10 cellular contexts compared by ENCODE assay signal in genomic region chr10:92567952-92568600, GRCh38. TPM values are rescaled to one million over a fixed set of nuclear protein-coding genes. Genes with fewer than 3 reads are reported as not detected.
A peak's percentile ranks its signal among the peaks of the same experiment; 100 is the strongest.
DNase-seq lines count a peak whose midpoint lies in the region; ATAC-seq and TF ChIP-seq lines count a peak whose summit lies in the region.
"Had no signal": no experiment of that assay in that cellular context is flagged by ENCODE, and none has a peak within 500 bp of the region (broad histone marks: within the 10 kb centered on the region; RNA-seq: fewer than 3 reads in every experiment).

No MANE protein-coding gene starts in this region.

- CTCF ChIA-PET in activated CD8-positive, alpha-beta T cell treated with anti-CD3 and anti-CD28 coated beads for 36 hours (lab: Charles Lee), result interaction anchor here (0.6 to 1.5 kb wide), 2 partner anchors 18 to 40 kb away, joined by 3 read pairs; no protein-coding TSS in a partner anchor
- CTCF ChIA-PET in activated CD8-positive, alpha-beta T cell treated with anti-CD3 and anti-CD28 coated beads, Interleukin-2, amount 10 ng/mL, durations not matched to agents 7 days and 5 days (lab: Charles Lee), result interaction anchor here (1.2 kb wide), 1 partner anchor 51 kb away, joined by 5 read pairs; no protein-coding TSS in a partner anchor
- CTCF ChIA-PET in mammary epithelial cell (lab: Charles Lee; ENCODE audit: low non-redundant PET), result no interaction called here
- CTCF ChIA-PET in naive thymus-derived CD4-positive, alpha-beta T cell (lab: Charles Lee), result no interaction called here

- no peaks in the 10 kb centered on the region for H3K27me3 ChIP-seq in mammary epithelial cell (ENCODE audit: insufficient read depth, low read length)
- H3K27me3 ChIP-seq in naive thymus-derived CD4-positive, alpha-beta T cell (ENCODE audit: control insufficient read depth in 2 of 2, insufficient read depth in 2 of 2, low read length in 2 of 2), result no peaks in the 10 kb centered on the region

- 78% methylated on average over 4 of the region's 4 CpGs for WGBS in mammary epithelial cell (ENCODE audit: low coverage, missing lambda C conversion rate)

- ATAC-seq in activated CD8-positive, alpha-beta T cell treated with anti-CD3 and anti-CD28 coated beads for 36 hours, result peak; percentile 45
- no peak for ATAC-seq in activated CD8-positive, alpha-beta T cell treated with anti-CD3 and anti-CD28 coated beads, Interleukin-2, amount 10 ng/mL, durations not matched to agents 7 days and 5 days
- ATAC-seq in HG03066 (IDR thresholded peaks at IDR 0.05; ENCODE audit: low read depth, unreplicated experiment), result peak; percentile 66
- peak; percentile 88 to 92 for ATAC-seq in stimulated activated naive B cell treated with anti-CD40 and anti-IgM and Interleukin-4, amounts not matched to agents 10 μg/mL and 1 μg/mL and 100 μg/mL, for 72 hours (replicated peaks)
- ATAC-seq in naive thymus-derived CD4-positive, alpha-beta T cell, result no peak

- peaks cover 21% of the 10 kb centered on the region for H3K4me1 ChIP-seq in mammary epithelial cell (ENCODE audit: insufficient read depth, low read length)
- peaks cover 11 to 14% of the 10 kb centered on the region in 2 donors for H3K4me1 ChIP-seq in naive thymus-derived CD4-positive, alpha-beta T cell (ENCODE audit: control insufficient read depth in 2 of 2, insufficient read depth in 2 of 2, low read length in 2 of 2)

- in situ Hi-C loops in mammary epithelial cell (cut with MboI; ENCODE audit: low sequenced_read_pairs in 2 of 2), result no loop called here

- H4K20me1 ChIP-seq in mammary epithelial cell (ENCODE audit: insufficient read depth, low read length), result no peaks in the 10 kb centered on the region

- TF ChIP-seq CTCF in activated CD8-positive, alpha-beta T cell treated with anti-CD3 and anti-CD28 coated beads for 36 hours (IDR thresholded peaks at IDR 0.05), result no peak
- no peak for TF ChIP-seq CTCF in mammary epithelial cell (conservative IDR thresholded peaks at IDR 0.05 in 1 of 2, IDR thresholded peaks at IDR 0.05 in 1 of 2; ENCODE audit: extremely low read depth in 1 of 2, insufficient read depth in 1 of 2, low read depth in 1 of 2, low read length in 2 of 2)

- POLR2A ChIA-PET in activated CD8-positive, alpha-beta T cell treated with anti-CD3 and anti-CD28 coated beads for 36 hours (lab: Charles Lee), result no interaction called here
- POLR2A ChIA-PET in activated CD8-positive, alpha-beta T cell treated with anti-CD3 and anti-CD28 coated beads, Interleukin-2, amount 10 ng/mL, durations not matched to agents 7 days and 5 days (lab: Charles Lee), result no interaction called here
- POLR2A ChIA-PET in naive thymus-derived CD4-positive, alpha-beta T cell (lab: Charles Lee), result no interaction called here

- H3K79me2 ChIP-seq in mammary epithelial cell (ENCODE audit: insufficient read depth, low read length), result peaks cover 75% of the 10 kb centered on the region

- peak overlapping the region; percentile 53 for H3K4me2 ChIP-seq in mammary epithelial cell (ENCODE audit: insufficient read depth, low read depth, low read length)

- no peaks in the 10 kb centered on the region for H3K27me3 Mint-ChIP-seq in activated CD8-positive, alpha-beta T cell treated with anti-CD3 and anti-CD28 coated beads for 36 hours
- H3K27me3 Mint-ChIP-seq in activated CD8-positive, alpha-beta T cell treated with anti-CD3 and anti-CD28 coated beads, Interleukin-2, amount 10 ng/mL, durations not matched to agents 7 days and 5 days (ENCODE audit: low read depth), result peaks cover 2% of the 10 kb centered on the region
- H3K27me3 Mint-ChIP-seq in stimulated activated naive B cell treated with anti-CD40 and anti-IgM and Interleukin-4, amounts not matched to agents 10 μg/mL and 1 μg/mL and 100 μg/mL, for 72 hours, result no peaks in the 10 kb centered on the region
- H3K27me3 Mint-ChIP-seq in naive thymus-derived CD4-positive, alpha-beta T cell, result no peaks in the 10 kb centered on the region

- H3K9ac ChIP-seq in mammary epithelial cell (ENCODE audit: insufficient read depth, low read length), result no peak overlapping the region

- dilution Hi-C loops in mammary epithelial cell (cut with HindIII; ENCODE audit: low sequenced_read_pairs), result no loop called here

- no peaks in the 10 kb centered on the region for H3K9me3 ChIP-seq in mammary epithelial cell (replicated peaks; ENCODE audit: insufficient read depth, low read length)
- H3K9me3 ChIP-seq in naive thymus-derived CD4-positive, alpha-beta T cell (ENCODE audit: control insufficient read depth in 2 of 3, low read length in 3 of 3), result no peaks in the 10 kb centered on the region

- peaks cover 19% of the 10 kb centered on the region for H3K36me3 Mint-ChIP-seq in activated CD8-positive, alpha-beta T cell treated with anti-CD3 and anti-CD28 coated beads for 36 hours (ENCODE audit: low read depth)
- H3K36me3 Mint-ChIP-seq in activated CD8-positive, alpha-beta T cell treated with anti-CD3 and anti-CD28 coated beads, Interleukin-2, amount 10 ng/mL, durations not matched to agents 7 days and 5 days (ENCODE audit: low read depth), result peaks cover 12% of the 10 kb centered on the region
- peaks cover 28 to 40% of the 10 kb centered on the region in 2 donors for H3K36me3 Mint-ChIP-seq in stimulated activated naive B cell treated with anti-CD40 and anti-IgM and Interleukin-4, amounts not matched to agents 10 μg/mL and 1 μg/mL and 100 μg/mL, for 72 hours
- peaks cover 0 to 31% (median 18%) of the 10 kb centered on the region in 5 donors for H3K36me3 Mint-ChIP-seq in naive thymus-derived CD4-positive, alpha-beta T cell

- H3K9me3 Mint-ChIP-seq in activated CD8-positive, alpha-beta T cell treated with anti-CD3 and anti-CD28 coated beads for 36 hours, result no peaks in the 10 kb centered on the region
- no peaks in the 10 kb centered on the region for H3K9me3 Mint-ChIP-seq in activated CD8-positive, alpha-beta T cell treated with anti-CD3 and anti-CD28 coated beads, Interleukin-2, amount 10 ng/mL, durations not matched to agents 7 days and 5 days (ENCODE audit: insufficient read depth)
- H3K9me3 Mint-ChIP-seq in stimulated activated naive B cell treated with anti-CD40 and anti-IgM and Interleukin-4, amounts not matched to agents 10 μg/mL and 1 μg/mL and 100 μg/mL, for 72 hours, result no peaks in the 10 kb centered on the region
- H3K9me3 Mint-ChIP-seq in naive thymus-derived CD4-positive, alpha-beta T cell, result no peaks in the 10 kb centered on the region

- no peak overlapping the region for H3K27ac ChIP-seq in mammary epithelial cell (ENCODE audit: insufficient read depth, low read depth, low read length)
- H3K27ac ChIP-seq in naive thymus-derived CD4-positive, alpha-beta T cell (ENCODE audit: low read depth, low read length), result no peak overlapping the region

- peak overlapping the region; percentile 31 for H3K27ac Mint-ChIP-seq in activated CD8-positive, alpha-beta T cell treated with anti-CD3 and anti-CD28 coated beads for 36 hours
- H3K27ac Mint-ChIP-seq in activated CD8-positive, alpha-beta T cell treated with anti-CD3 and anti-CD28 coated beads, Interleukin-2, amount 10 ng/mL, durations not matched to agents 7 days and 5 days, result no peak overlapping the region
- H3K27ac Mint-ChIP-seq in stimulated activated naive B cell treated with anti-CD40 and anti-IgM and Interleukin-4, amounts not matched to agents 10 μg/mL and 1 μg/mL and 100 μg/mL, for 72 hours, result peak overlapping the region; percentile 67
- peak overlapping the region in 2 of 9 donors; percentile 12 to 79 for H3K27ac Mint-ChIP-seq in naive thymus-derived CD4-positive, alpha-beta T cell

- H3K4me3 Mint-ChIP-seq in activated CD8-positive, alpha-beta T cell treated with anti-CD3 and anti-CD28 coated beads for 36 hours, result no peak overlapping the region
- no peak overlapping the region for H3K4me3 Mint-ChIP-seq in activated CD8-positive, alpha-beta T cell treated with anti-CD3 and anti-CD28 coated beads, Interleukin-2, amount 10 ng/mL, durations not matched to agents 7 days and 5 days
- H3K4me3 Mint-ChIP-seq in stimulated activated naive B cell treated with anti-CD40 and anti-IgM and Interleukin-4, amounts not matched to agents 10 μg/mL and 1 μg/mL and 100 μg/mL, for 72 hours, result no peak overlapping the region
- H3K4me3 Mint-ChIP-seq in naive thymus-derived CD4-positive, alpha-beta T cell, result no peak overlapping the region

- no peak overlapping the region for H2AFZ ChIP-seq in mammary epithelial cell (ENCODE audit: low read depth, low read length)

- intact Hi-C loops in activated CD8-positive, alpha-beta T cell treated with anti-CD3 and anti-CD28 coated beads for 36 hours (cut with micrococcal nuclease), result no loop called here
- intact Hi-C loops in mammary epithelial cell (cut with micrococcal nuclease), result no loop called here
- intact Hi-C loops in naive thymus-derived CD4-positive, alpha-beta T cell (cut with micrococcal nuclease), result no loop called here

- peaks cover 3% of the 10 kb centered on the region for H3K36me3 ChIP-seq in mammary epithelial cell (ENCODE audit: insufficient read depth, low read length)
- H3K36me3 ChIP-seq in naive thymus-derived CD4-positive, alpha-beta T cell (ENCODE audit: control insufficient read depth in 2 of 3, insufficient read depth in 3 of 3, low read length in 3 of 3), result no peaks in the 10 kb centered on the region

- H3K4me3 ChIP-seq in mammary epithelial cell (replicated peaks in 1 of 3; ENCODE audit: insufficient read depth in 1 of 3, low read depth in 2 of 3, low read length in 3 of 3), result no peak overlapping the region
- no peak overlapping the region for H3K4me3 ChIP-seq in naive thymus-derived CD4-positive, alpha-beta T cell (ENCODE audit: low read length)

- H3K4me1 Mint-ChIP-seq in activated CD8-positive, alpha-beta T cell treated with anti-CD3 and anti-CD28 coated beads for 36 hours (ENCODE audit: low read depth), result peaks cover 49% of the 10 kb centered on the region
- peaks cover 17% of the 10 kb centered on the region for H3K4me1 Mint-ChIP-seq in activated CD8-positive, alpha-beta T cell treated with anti-CD3 and anti-CD28 coated beads, Interleukin-2, amount 10 ng/mL, durations not matched to agents 7 days and 5 days (ENCODE audit: low read depth)
- H3K4me1 Mint-ChIP-seq in stimulated activated naive B cell treated with anti-CD40 and anti-IgM and Interleukin-4, amounts not matched to agents 10 μg/mL and 1 μg/mL and 100 μg/mL, for 72 hours, result peaks cover 27 to 46% of the 10 kb centered on the region in 2 donors
- peaks cover 32 to 63% (median 57%) of the 10 kb centered on the region in 7 donors for H3K4me1 Mint-ChIP-seq in naive thymus-derived CD4-positive, alpha-beta T cell

- no peak for DNase-seq in activated CD8-positive, alpha-beta T cell treated with anti-CD3 and anti-CD28 coated beads for 36 hours
- no peak for DNase-seq in activated CD8-positive, alpha-beta T cell treated with anti-CD3 and anti-CD28 coated beads, Interleukin-2, amount 10 ng/mL, durations not matched to agents 7 days and 5 days
- DNase-seq in mammary epithelial cell (peak; percentile 65), NCI-H2227 treated with DMSO at 0.1 percent for 48 hours (lab: John Stamatoyannopoulos, UW) (no peak), globus pallidus (ENCODE audit: low spot score) (no peak)
- DNase-seq in stimulated activated naive B cell treated with anti-CD40 and anti-IgM and Interleukin-4, amounts not matched to agents 10 μg/mL and 1 μg/mL and 100 μg/mL, for 72 hours, result no peak
- no peak for DNase-seq in naive thymus-derived CD4-positive, alpha-beta T cell
- DNase-seq: amygdala, Right ventricle myocardium superior had no signal

- BruUV-seq in mammary epithelial cell (replicated peaks; lab: Mats Ljungman, UMichigan), result no TSS peak

RNA-seq across cellular contexts. Expression of gene IDE, which starts 5.8 kb away (rescaled TPM):
- total RNA-seq in activated CD8-positive, alpha-beta T cell treated with anti-CD3 and anti-CD28 coated beads for 36 hours, result 10 to 100 TPM; 30.1 to 33.2 TPM
- total RNA-seq in activated CD8-positive, alpha-beta T cell treated with anti-CD3 and anti-CD28 coated beads, Interleukin-2, amount 10 ng/mL, durations not matched to agents 7 days and 5 days, result 10 to 100 TPM; 12.5 to 13.4 TPM
- total RNA-seq in mammary epithelial cell, result 10 to 100 TPM; 27.8 to 37.8 TPM
- polyA plus RNA-seq in mammary epithelial cell, result 13.1 TPM
- polyA minus RNA-seq in mammary epithelial cell, result 78.4 TPM
- total RNA-seq in naive thymus-derived CD4-positive, alpha-beta T cell, result 10 to 100 TPM; 20.7 to 36.7 (median 28.4) TPM
- polyA plus RNA-seq in naive thymus-derived CD4-positive, alpha-beta T cell, result 10 to 100 TPM; 11.2 to 16.8 TPM

RNA-seq across cellular contexts. Expression of gene KIF11, which starts 24.9 kb away (rescaled TPM):
- 10 to 100 TPM; 43.8 to 44.4 TPM for total RNA-seq in activated CD8-positive, alpha-beta T cell treated with anti-CD3 and anti-CD28 coated beads for 36 hours
- 10 to 100 TPM; 85.2 to 87.0 TPM for total RNA-seq in activated CD8-positive, alpha-beta T cell treated with anti-CD3 and anti-CD28 coated beads, Interleukin-2, amount 10 ng/mL, durations not matched to agents 7 days and 5 days
- 10 to 100 TPM in 1 of 2 donors, 1 to 10 TPM in 1; 2.7 to 22.4 TPM for total RNA-seq in mammary epithelial cell
- polyA plus RNA-seq in mammary epithelial cell, result 9.4 TPM
- 8.4 TPM for polyA minus RNA-seq in mammary epithelial cell
- 10 to 100 TPM in 1 of 5 experiments, under 1 TPM in 4; 0.32 to 52.6 (median 0.75) TPM for total RNA-seq in naive thymus-derived CD4-positive, alpha-beta T cell
- polyA plus RNA-seq in naive thymus-derived CD4-positive, alpha-beta T cell, result under 1 TPM; 0.19 to 0.52 TPM

Comparison
In these comparisons a context has a peak if more than half of its experiments do, and no peak if none do; other contexts are left out.
1. ATAC-seq: peak in activated CD8-positive, alpha-beta T cell treated with anti-CD3 and anti-CD28 coated beads for 36 hours (single experiment), HG03066 (single experiment) and stimulated activated naive B cell treated with anti-CD40 and anti-IgM and Interleukin-4, amounts not matched to agents 10 μg/mL and 1 μg/mL and 100 μg/mL, for 72 hours (2 of 2); none in activated CD8-positive, alpha-beta T cell treated with anti-CD3 and anti-CD28 coated beads, Interleukin-2, amount 10 ng/mL, durations not matched to agents 7 days and 5 days (single experiment) and naive thymus-derived CD4-positive, alpha-beta T cell (single experiment).
2. CTCF ChIA-PET loops: an anchor here in activated CD8-positive, alpha-beta T cell treated with anti-CD3 and anti-CD28 coated beads for 36 hours (0.6 to 1.5 kb wide) and activated CD8-positive, alpha-beta T cell treated with anti-CD3 and anti-CD28 coated beads, Interleukin-2, amount 10 ng/mL, durations not matched to agents 7 days and 5 days (1.2 kb wide); none called in mammary epithelial cell and naive thymus-derived CD4-positive, alpha-beta T cell.